8 cellular contexts compared by ENCODE assay signal in the genomic region with DNA sequence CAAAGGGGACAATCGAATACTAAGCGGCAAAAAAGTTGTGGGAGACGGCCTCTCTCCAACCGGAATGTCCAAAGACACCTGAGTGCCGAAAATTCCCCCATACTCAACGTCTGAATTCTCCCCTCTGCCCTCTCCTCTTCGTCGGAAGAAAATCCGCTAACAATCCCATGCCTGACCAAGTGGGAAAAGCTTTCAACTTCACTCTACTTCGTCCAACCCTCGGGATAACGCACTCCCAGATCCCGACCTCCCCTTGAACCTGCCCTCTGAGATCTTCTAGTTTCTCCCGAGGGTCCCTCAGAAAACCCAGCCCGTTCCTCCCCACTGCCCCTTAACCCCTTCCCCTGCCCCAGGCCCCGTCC. TPM values are rescaled to one million over a fixed set of nuclear protein-coding genes. Genes with fewer than 3 reads are reported as not detected.
DNase-seq lines count a peak whose midpoint lies in the region; ATAC-seq, FAIRE-seq and TF ChIP-seq lines count a peak whose summit lies in the region.

No MANE protein-coding gene starts in this region.

- peak overlapping the region; percentile 58 for H2AFZ ChIP-seq in PC-9

- H3K27me3 Mint-ChIP-seq in natural killer cell treated with Interleukin-12 subunit alpha and Interleukin-12 subunit beta and Interleukin-15 and Interleukin-18, amount 100 ng/mL, for 72 hours, result no peaks in the 10 kb centered on the region

- H3K4me3 ChIP-seq in PC-9 (peak overlapping the region; percentile 64), epithelial cell of esophagus (ENCODE audit: low read length) (peak overlapping the region; percentile 80)

- H3K4me3 Mint-ChIP-seq in natural killer cell treated with Interleukin-12 subunit alpha and Interleukin-12 subunit beta and Interleukin-15 and Interleukin-18, amount 100 ng/mL, for 72 hours, result peak overlapping the region; percentile 95

- peaks cover 53% of the 10 kb centered on the region for H3F3A ChIP-seq in PC-9 (ENCODE audit: insufficient read depth, low read depth)

- peaks cover 35 to 50% of the 10 kb centered on the region in 2 donors for H3K4me1 Mint-ChIP-seq in natural killer cell treated with Interleukin-12 subunit alpha and Interleukin-12 subunit beta and Interleukin-15 and Interleukin-18, amount 100 ng/mL, for 72 hours (ENCODE audit: low read depth in 2 of 2)

- POLR2A ChIA-PET in PC-9 (lab: Charles Lee; ENCODE audit: unreplicated experiment), result no interaction called here

- no peaks in the 10 kb centered on the region for H3K36me3 Mint-ChIP-seq in natural killer cell treated with Interleukin-12 subunit alpha and Interleukin-12 subunit beta and Interleukin-15 and Interleukin-18, amount 100 ng/mL, for 72 hours

- CTCF ChIA-PET in PC-9 (lab: Charles Lee), result no interaction called here

- H3K9me2 ChIP-seq in PC-9 (ENCODE audit: insufficient read depth), result no peaks in the 10 kb centered on the region

- peak overlapping the region; percentile 94 for H3K4me2 ChIP-seq in PC-9

- H3K79me2 ChIP-seq in PC-9 (ENCODE audit: low read depth), result peaks cover 55% of the 10 kb centered on the region

- no peak for TF ChIP-seq POLR2A in H54 (IDR thresholded peaks at IDR 0.05; ENCODE audit: low read depth, low read length)

- H3K27me3 ChIP-seq in PC-9 (ENCODE audit: insufficient read depth, low read depth), result no peaks in the 10 kb centered on the region

- DNase-seq in EH (ENCODE audit: low read depth) (peak; percentile 23), PC-9 (no peak), epithelial cell of esophagus (ENCODE audit: low read depth) (no peak), H54 (ENCODE audit: insufficient read length, low spot score) (no peak), iPS-NIHi7 (ENCODE audit: extremely low spot score) (no peak)
- no peak for DNase-seq in natural killer cell treated with Interleukin-12 subunit alpha and Interleukin-12 subunit beta and Interleukin-15 and Interleukin-18, amount 100 ng/mL, for 72 hours (ENCODE audit: low spot score)
- DNase-seq in stimulated activated CD4-positive, alpha-beta T cell treated with anti-CD3 and anti-CD28 coated beads, Interleukin-12 subunit alpha, Interleukin-12 subunit beta, amount 100 ng/mL, for 4 hours, result no peak

- intact Hi-C loops in PC-9 (cut with micrococcal nuclease; ENCODE audit: unreplicated experiment), result loop anchor here (2.0 kb wide), 2 partner anchors 26 to 100 kb away; partner anchors contain the start of genes NUDT21 and OGFOD1

- peak overlapping the region; percentile 60 to 93 for H3K27ac Mint-ChIP-seq in natural killer cell treated with Interleukin-12 subunit alpha and Interleukin-12 subunit beta and Interleukin-15 and Interleukin-18, amount 100 ng/mL, for 72 hours

- H4K20me1 ChIP-seq in PC-9 (ENCODE audit: insufficient read depth), result no peaks in the 10 kb centered on the region

- BruUV-seq in PC-9 (replicated peaks; lab: Mats Ljungman, UMichigan), result no TSS peak

- H3K27ac ChIP-seq in PC-9, result peak overlapping the region; percentile 7

- H3K4me1 ChIP-seq in PC-9 (replicated peaks; ENCODE audit: insufficient read depth), result peaks cover 53% of the 10 kb centered on the region

- FAIRE-seq in H54 (lab: Jason Lieb, UNC), result no peak

- TF ChIP-seq CTCF in PC-9 (conservative IDR thresholded peaks at IDR 0.05) (no peak), epithelial cell of esophagus (IDR thresholded peaks at IDR 0.05; ENCODE audit: insufficient read depth, low read depth, low read length, missing control alignments) (no peak)

- no peaks in the 10 kb centered on the region for H3K9me3 Mint-ChIP-seq in natural killer cell treated with Interleukin-12 subunit alpha and Interleukin-12 subunit beta and Interleukin-15 and Interleukin-18, amount 100 ng/mL, for 72 hours

- H3K9me3 ChIP-seq in PC-9 (ENCODE audit: insufficient read depth, low read depth), result no peaks in the 10 kb centered on the region

- ATAC-seq in natural killer cell treated with Interleukin-12 subunit alpha and Interleukin-12 subunit beta and Interleukin-15 and Interleukin-18, amount 100 ng/mL, for 72 hours, result no peak
- ATAC-seq in GM18867 (IDR thresholded peaks at IDR 0.05; ENCODE audit: unreplicated experiment), result no peak

- H3K36me3 ChIP-seq in PC-9 (ENCODE audit: low read depth), result no peaks in the 10 kb centered on the region

RNA-seq across cellular contexts. Expression of gene AMFR, which starts 1.0 kb away (rescaled TPM):
- 89.4 and 132 TPM in 2 replicates for total RNA-seq in PC-9 (2021)
- total RNA-seq in natural killer cell treated with Interleukin-12 subunit alpha and Interleukin-12 subunit beta and Interleukin-15 and Interleukin-18, amount 100 ng/mL, for 72 hours, result 10 to 100 TPM; 46.5 to 86.2 TPM

RNA-seq across cellular contexts. Expression of gene NUDT21, which starts 26.7 kb away (rescaled TPM):
- 139 and 171 TPM in 2 replicates for total RNA-seq in PC-9 (2021)
- 100 to 1,000 TPM; 170 to 176 TPM for total RNA-seq in natural killer cell treated with Interleukin-12 subunit alpha and Interleukin-12 subunit beta and Interleukin-15 and Interleukin-18, amount 100 ng/mL, for 72 hours

RNA-seq across cellular contexts. Expression of gene OGFOD1, which starts 27.0 kb away (rescaled TPM):
- 24.8 and 30.0 TPM in 2 replicates for total RNA-seq in PC-9 (2021)
- 10 to 100 TPM; 50.1 to 72.1 TPM for total RNA-seq in natural killer cell treated with Interleukin-12 subunit alpha and Interleukin-12 subunit beta and Interleukin-15 and Interleukin-18, amount 100 ng/mL, for 72 hours
